Comparison of ENCODE assay signal across 8 cellular contexts in genomic region chr12:27243804-27244679, GRCh38. TPM values are rescaled to one million over a fixed set of nuclear protein-coding genes. Genes with fewer than 3 reads are reported as not detected.
A peak's percentile ranks its signal among the peaks of the same experiment; 100 is the strongest.
DNase-seq lines count a peak whose midpoint lies in the region; ATAC-seq, FAIRE-seq and TF ChIP-seq lines count a peak whose summit lies in the region.

Gene STK38L, plus strand, starts transcription at chr12:27244286. Its CDS starts 53,435 bp downstream, at chr12:27297721.

- H3K36me3 ChIP-seq in heart right ventricle, result no peaks in the 10 kb centered on the region
- no peaks in the 10 kb centered on the region for H3K36me3 ChIP-seq in upper lobe of right lung

- TF ChIP-seq CTCF in heart right ventricle (IDR thresholded peaks at IDR 0.05) (peak in 8 of 9 donors; percentile 8 to 49 (median 34)), upper lobe of right lung (IDR thresholded peaks at IDR 0.05) (peak; percentile 31)

- H3K27me3 ChIP-seq in heart right ventricle (no peaks in the 10 kb centered on the region), upper lobe of right lung (no peaks in the 10 kb centered on the region)

- H3K4me3 ChIP-seq in heart right ventricle (peak within 1 kb of the TSS; percentile 62 to 94 (median 81)), upper lobe of right lung (peak within 1 kb of the TSS; percentile 88)

- H3K4me1 ChIP-seq in heart right ventricle (peaks cover 0 to 39% (median 33%) of the 10 kb centered on the region in 9 donors), upper lobe of right lung (peaks cover 25% of the 10 kb centered on the region)

- peak; percentile 93 for TF ChIP-seq POLR2A in GM12891 (IDR thresholded peaks at IDR 0.05; ENCODE audit: low read depth, low read length)

- no peaks in the 10 kb centered on the region for H3K9me3 ChIP-seq in heart right ventricle
- no peaks in the 10 kb centered on the region for H3K9me3 ChIP-seq in upper lobe of right lung

- 6% methylated on average over 66 to 69 of the region's 69 CpGs for WGBS in heart right ventricle, 2 donors

- H3K27ac ChIP-seq in heart right ventricle, result peak within 1 kb of the TSS; percentile 73 to 95 (median 92)
- H3K27ac ChIP-seq in upper lobe of right lung, result peak within 1 kb of the TSS; percentile 81

- intact Hi-C loops in heart right ventricle (cut with DNase I), result loop anchor here in 6 of 10 donors (2.0 to 10.0 kb wide), 8 partner anchors 29 to 309 kb away; partner anchors contain the start of genes TM7SF3 (in 2 of the 6), FGFR1OP2 (in 1 of the 6), INTS13 (in 1 of the 6) and MED21 (in 1 of the 6)
- intact Hi-C loops in posterior vena cava (cut with DNase I), result loop anchor here (5.0 kb wide), 2 partner anchors 47 to 232 kb away; partner anchors contain the start of gene TM7SF3 (in 1 of the 2)
- intact Hi-C loops in upper lobe of right lung (cut with DNase I), result no loop called here

- peak; percentile 98 for FAIRE-seq in GM12891 (lab: Jason Lieb, UNC)

- ATAC-seq in HG02798 (IDR thresholded peaks at IDR 0.05; ENCODE audit: poor library complexity, unreplicated experiment) (peak; percentile 97), heart right ventricle (peak; percentile 98 to 100 (median 98)), upper lobe of right lung (peak; percentile 99)

- peak; percentile 70 for DNase-seq in GM12891 (ENCODE audit: insufficient read length, low spot score)
- peak; percentile 70 for DNase-seq in NCI-H1417 treated with DMSO at 0.1 percent for 48 hours (lab: John Stamatoyannopoulos, UW)
- peak; percentile 91 to 97 (median 94) for DNase-seq in T-helper 1 cell
- DNase-seq in amniotic epithelial cell (ENCODE audit: low read depth), result peak; percentile 95
- peak; percentile 98 for DNase-seq in heart right ventricle
- peak; percentile 100 for DNase-seq in posterior vena cava (ENCODE audit: low spot score)
- DNase-seq in upper lobe of right lung, result peak; percentile 100

TF ChIP-seq in GM12891, 5 proteins besides CTCF, POLR2A, EP300 and RAD21:
- TF ChIP-seq POU2F2 (IDR thresholded peaks at IDR 0.05; ENCODE audit: low read depth, low read length) (peak; percentile 34; the same call in 1 of the 2 replicates), TAF1 (IDR thresholded peaks at IDR 0.05; ENCODE audit: low read depth, low read length) (peak; percentile 82; the same call in 1 of the 2 replicates), SPI1 (IDR thresholded peaks at IDR 0.05; ENCODE audit: low read depth, low read length) (peak; percentile 40), PAX5 (IDR thresholded peaks at IDR 0.05; ENCODE audit: insufficient read depth, low read length, severe bottlenecking) (no peak), POLR2AphosphoS5 (IDR thresholded peaks at IDR 0.05; ENCODE audit: low read depth, low read length) (peak; percentile 86)

RNA-seq across cellular contexts. Expression of gene STK38L, which starts in this region (rescaled TPM):
- polyA plus RNA-seq in GM12891 (2012; ENCODE audit: low read depth, missing spikeins), result 39.9 TPM
- total RNA-seq in heart right ventricle, result 100 to 1,000 TPM in 5 of 10 donors, 10 to 100 TPM in 5; 40.7 to 165 (median 104) TPM
- polyA plus RNA-seq in heart right ventricle, result 10 to 100 TPM in 1 of 2 donors, 1 to 10 TPM in 1; 9.5 to 23.5 TPM
- total RNA-seq in posterior vena cava, result 100 to 1,000 TPM in 1 of 2 donors, 10 to 100 TPM in 1; 93.3 to 221 TPM
- 36.0 TPM for total RNA-seq in upper lobe of right lung

Comparison
In these comparisons a context has a peak if more than half of its experiments do, and no peak if none do; other contexts are left out.
1. Peak in every context shown above with its lines: DNase-seq, ATAC-seq, H3K4me3 ChIP-seq and H3K27ac ChIP-seq.